ENCODE assay signal across 1 cellular context in genomic region chr3:49513494-49514179, GRCh38.
TF ChIP-seq lines count a peak whose summit lies in the region.

No MANE protein-coding gene starts in this region.

TF ChIP-seq in liver, 16 proteins besides CTCF, POLR2A, EP300 and RAD21 (continued from another document):
- TF ChIP-seq ATF3 (IDR thresholded peaks at IDR 0.05) (no peak), HNF4G (IDR thresholded peaks at IDR 0.05) (no peak), ZBTB33 (IDR thresholded peaks at IDR 0.05) (no peak), EGR1 (IDR thresholded peaks at IDR 0.05; ENCODE audit: low read depth in 2 of 2) (no peak), HNF4A (conservative IDR thresholded peaks at IDR 0.05) (peak; percentile 47 to 74), RXRA (IDR thresholded peaks at IDR 0.05) (peak; percentile 71 to 90), FOXA2 (IDR thresholded peaks at IDR 0.05) (peak; percentile 90), MAX (IDR thresholded peaks at IDR 0.05) (peak; percentile 47), SP1 (IDR thresholded peaks at IDR 0.05) (peak; percentile 58), TAF1 (conservative IDR thresholded peaks at IDR 0.05) (no peak), YY1 (IDR thresholded peaks at IDR 0.05) (peak; percentile 72)
